In the genomic region with DNA sequence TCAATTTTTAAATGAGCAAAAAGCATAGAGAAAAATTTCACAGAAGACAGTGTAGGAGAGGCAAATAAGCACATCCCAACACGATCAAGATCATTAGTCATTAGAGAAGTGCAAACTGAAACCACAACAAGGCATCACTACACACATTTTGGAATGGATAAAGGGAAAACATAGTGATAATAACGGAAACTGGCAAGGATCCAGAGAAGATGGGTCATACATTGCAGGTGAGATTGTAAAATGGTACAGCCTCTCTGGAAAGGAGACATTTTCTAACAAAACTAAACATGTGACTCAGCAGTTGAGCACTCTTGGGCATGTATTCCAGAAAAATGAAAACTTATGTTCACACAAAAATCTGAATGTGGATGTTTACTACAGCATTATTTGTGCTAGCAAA, we compare ENCODE assay signal across 1 cellular context.
TF ChIP-seq lines count a peak whose summit lies in the region.

No MANE protein-coding gene starts in this region.

TF ChIP-seq in GM12878, 131 proteins besides CTCF, POLR2A, EP300 and RAD21:
- TF ChIP-seq, protein P1, sequence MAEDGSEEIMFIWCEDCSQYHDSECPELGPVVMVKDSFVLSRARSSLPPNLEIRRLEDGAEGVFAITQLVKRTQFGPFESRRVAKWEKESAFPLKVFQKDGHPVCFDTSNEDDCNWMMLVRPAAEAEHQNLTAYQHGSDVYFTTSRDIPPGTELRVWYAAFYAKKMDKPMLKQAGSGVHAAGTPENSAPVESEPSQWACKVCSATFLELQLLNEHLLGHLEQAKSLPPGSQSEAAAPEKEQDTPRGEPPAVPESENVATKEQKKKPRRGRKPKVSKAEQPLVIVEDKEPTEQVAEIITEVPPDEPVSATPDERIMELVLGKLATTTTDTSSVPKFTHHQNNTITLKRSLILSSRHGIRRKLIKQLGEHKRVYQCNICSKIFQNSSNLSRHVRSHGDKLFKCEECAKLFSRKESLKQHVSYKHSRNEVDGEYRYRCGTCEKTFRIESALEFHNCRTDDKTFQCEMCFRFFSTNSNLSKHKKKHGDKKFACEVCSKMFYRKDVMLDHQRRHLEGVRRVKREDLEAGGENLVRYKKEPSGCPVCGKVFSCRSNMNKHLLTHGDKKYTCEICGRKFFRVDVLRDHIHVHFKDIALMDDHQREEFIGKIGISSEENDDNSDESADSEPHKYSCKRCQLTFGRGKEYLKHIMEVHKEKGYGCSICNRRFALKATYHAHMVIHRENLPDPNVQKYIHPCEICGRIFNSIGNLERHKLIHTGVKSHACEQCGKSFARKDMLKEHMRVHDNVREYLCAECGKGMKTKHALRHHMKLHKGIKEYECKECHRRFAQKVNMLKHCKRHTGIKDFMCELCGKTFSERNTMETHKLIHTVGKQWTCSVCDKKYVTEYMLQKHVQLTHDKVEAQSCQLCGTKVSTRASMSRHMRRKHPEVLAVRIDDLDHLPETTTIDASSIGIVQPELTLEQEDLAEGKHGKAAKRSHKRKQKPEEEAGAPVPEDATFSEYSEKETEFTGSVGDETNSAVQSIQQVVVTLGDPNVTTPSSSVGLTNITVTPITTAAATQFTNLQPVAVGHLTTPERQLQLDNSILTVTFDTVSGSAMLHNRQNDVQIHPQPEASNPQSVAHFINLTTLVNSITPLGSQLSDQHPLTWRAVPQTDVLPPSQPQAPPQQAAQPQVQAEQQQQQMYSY (CRISPR knock-in tag; IDR thresholded peaks at IDR 0.05), result no peak
- TF ChIP-seq IKZF1 (conservative IDR thresholded peaks at IDR 0.05) (peak; percentile 29; the same call in 1 of the 2 replicates), MYB (IDR thresholded peaks at IDR 0.05; ENCODE audit: borderline replicate concordance, low read depth, low read length) (no peak), SUZ12 (IDR thresholded peaks at IDR 0.05; ENCODE audit: unreplicated experiment) (no peak), POU2F2 (IDR thresholded peaks at IDR 0.05; ENCODE audit: borderline replicate concordance, low read depth, low read length) (no peak), HDAC2 (IDR thresholded peaks at IDR 0.05) (no peak), JUNB (IDR thresholded peaks at IDR 0.05) (peak; percentile 60), HDGF (IDR thresholded peaks at IDR 0.05) (no peak), CREB1 (IDR thresholded peaks at IDR 0.05; ENCODE audit: low read depth) (no peak), RUNX3 (IDR thresholded peaks at IDR 0.05; ENCODE audit: low read length) (peak; percentile 79), RB1 (IDR thresholded peaks at IDR 0.05; ENCODE audit: borderline replicate concordance) (no peak), SIX5 (IDR thresholded peaks at IDR 0.05; ENCODE audit: low read depth, low read length, severe bottlenecking) (no peak), ETV6 (conservative IDR thresholded peaks at IDR 0.05 in 1 of 2, IDR thresholded peaks at IDR 0.05 in 1 of 2; ENCODE audit: borderline replicate concordance in 1 of 2, low read depth in 1 of 2) (no peak), NR2C1 (IDR thresholded peaks at IDR 0.05) (no peak), NFIC (IDR thresholded peaks at IDR 0.05; ENCODE audit: low read depth, low read length) (peak; percentile 30; the same call in 1 of the 2 replicates), FOS (IDR thresholded peaks at IDR 0.05; ENCODE audit: borderline replicate concordance, extremely low read depth, insufficient read length) (no peak), ZNF622 (IDR thresholded peaks at IDR 0.05) (no peak), EED (IDR thresholded peaks at IDR 0.05; ENCODE audit: low read depth) (peak; percentile 33; the same call in 1 of the 2 replicates)
- TF ChIP-seq, protein P2, sequence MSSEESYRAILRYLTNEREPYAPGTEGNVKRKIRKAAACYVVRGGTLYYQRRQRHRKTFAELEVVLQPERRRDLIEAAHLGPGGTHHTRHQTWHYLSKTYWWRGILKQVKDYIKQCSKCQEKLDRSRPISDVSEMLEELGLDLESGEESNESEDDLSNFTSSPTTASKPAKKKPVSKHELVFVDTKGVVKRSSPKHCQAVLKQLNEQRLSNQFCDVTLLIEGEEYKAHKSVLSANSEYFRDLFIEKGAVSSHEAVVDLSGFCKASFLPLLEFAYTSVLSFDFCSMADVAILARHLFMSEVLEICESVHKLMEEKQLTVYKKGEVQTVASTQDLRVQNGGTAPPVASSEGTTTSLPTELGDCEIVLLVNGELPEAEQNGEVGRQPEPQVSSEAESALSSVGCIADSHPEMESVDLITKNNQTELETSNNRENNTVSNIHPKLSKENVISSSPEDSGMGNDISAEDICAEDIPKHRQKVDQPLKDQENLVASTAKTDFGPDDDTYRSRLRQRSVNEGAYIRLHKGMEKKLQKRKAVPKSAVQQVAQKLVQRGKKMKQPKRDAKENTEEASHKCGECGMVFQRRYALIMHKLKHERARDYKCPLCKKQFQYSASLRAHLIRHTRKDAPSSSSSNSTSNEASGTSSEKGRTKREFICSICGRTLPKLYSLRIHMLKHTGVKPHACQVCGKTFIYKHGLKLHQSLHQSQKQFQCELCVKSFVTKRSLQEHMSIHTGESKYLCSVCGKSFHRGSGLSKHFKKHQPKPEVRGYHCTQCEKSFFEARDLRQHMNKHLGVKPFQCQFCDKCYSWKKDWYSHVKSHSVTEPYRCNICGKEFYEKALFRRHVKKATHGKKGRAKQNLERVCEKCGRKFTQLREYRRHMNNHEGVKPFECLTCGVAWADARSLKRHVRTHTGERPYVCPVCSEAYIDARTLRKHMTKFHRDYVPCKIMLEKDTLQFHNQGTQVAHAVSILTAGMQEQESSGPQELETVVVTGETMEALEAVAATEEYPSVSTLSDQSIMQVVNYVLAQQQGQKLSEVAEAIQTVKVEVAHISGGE (CRISPR knock-in tag; IDR thresholded peaks at IDR 0.05), result no peak
- TF ChIP-seq, protein P3, sequence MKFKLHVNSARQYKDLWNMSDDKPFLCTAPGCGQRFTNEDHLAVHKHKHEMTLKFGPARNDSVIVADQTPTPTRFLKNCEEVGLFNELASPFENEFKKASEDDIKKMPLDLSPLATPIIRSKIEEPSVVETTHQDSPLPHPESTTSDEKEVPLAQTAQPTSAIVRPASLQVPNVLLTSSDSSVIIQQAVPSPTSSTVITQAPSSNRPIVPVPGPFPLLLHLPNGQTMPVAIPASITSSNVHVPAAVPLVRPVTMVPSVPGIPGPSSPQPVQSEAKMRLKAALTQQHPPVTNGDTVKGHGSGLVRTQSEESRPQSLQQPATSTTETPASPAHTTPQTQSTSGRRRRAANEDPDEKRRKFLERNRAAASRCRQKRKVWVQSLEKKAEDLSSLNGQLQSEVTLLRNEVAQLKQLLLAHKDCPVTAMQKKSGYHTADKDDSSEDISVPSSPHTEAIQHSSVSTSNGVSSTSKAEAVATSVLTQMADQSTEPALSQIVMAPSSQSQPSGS (IDR thresholded peaks at IDR 0.05; ENCODE audit: low read length), result 0 out of 2 replicates have a peak, but pooled peaks have one; percentile 30
- TF ChIP-seq, protein P4, sequence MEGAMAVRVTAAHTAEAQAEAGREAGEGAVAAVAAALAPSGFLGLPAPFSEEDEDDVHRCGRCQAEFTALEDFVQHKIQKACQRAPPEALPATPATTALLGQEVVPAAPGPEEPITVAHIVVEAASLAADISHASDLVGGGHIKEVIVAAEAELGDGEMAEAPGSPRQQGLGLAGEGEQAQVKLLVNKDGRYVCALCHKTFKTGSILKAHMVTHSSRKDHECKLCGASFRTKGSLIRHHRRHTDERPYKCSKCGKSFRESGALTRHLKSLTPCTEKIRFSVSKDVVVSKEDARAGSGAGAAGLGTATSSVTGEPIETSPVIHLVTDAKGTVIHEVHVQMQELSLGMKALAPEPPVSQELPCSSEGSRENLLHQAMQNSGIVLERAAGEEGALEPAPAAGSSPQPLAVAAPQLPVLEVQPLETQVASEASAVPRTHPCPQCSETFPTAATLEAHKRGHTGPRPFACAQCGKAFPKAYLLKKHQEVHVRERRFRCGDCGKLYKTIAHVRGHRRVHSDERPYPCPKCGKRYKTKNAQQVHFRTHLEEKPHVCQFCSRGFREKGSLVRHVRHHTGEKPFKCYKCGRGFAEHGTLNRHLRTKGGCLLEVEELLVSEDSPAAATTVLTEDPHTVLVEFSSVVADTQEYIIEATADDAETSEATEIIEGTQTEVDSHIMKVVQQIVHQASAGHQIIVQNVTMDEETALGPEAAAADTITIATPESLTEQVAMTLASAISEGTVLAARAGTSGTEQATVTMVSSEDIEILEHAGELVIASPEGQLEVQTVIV (IDR thresholded peaks at IDR 0.05; ENCODE audit: borderline replicate concordance, partially characterized antibody), result no peak
- TF ChIP-seq, protein P5, sequence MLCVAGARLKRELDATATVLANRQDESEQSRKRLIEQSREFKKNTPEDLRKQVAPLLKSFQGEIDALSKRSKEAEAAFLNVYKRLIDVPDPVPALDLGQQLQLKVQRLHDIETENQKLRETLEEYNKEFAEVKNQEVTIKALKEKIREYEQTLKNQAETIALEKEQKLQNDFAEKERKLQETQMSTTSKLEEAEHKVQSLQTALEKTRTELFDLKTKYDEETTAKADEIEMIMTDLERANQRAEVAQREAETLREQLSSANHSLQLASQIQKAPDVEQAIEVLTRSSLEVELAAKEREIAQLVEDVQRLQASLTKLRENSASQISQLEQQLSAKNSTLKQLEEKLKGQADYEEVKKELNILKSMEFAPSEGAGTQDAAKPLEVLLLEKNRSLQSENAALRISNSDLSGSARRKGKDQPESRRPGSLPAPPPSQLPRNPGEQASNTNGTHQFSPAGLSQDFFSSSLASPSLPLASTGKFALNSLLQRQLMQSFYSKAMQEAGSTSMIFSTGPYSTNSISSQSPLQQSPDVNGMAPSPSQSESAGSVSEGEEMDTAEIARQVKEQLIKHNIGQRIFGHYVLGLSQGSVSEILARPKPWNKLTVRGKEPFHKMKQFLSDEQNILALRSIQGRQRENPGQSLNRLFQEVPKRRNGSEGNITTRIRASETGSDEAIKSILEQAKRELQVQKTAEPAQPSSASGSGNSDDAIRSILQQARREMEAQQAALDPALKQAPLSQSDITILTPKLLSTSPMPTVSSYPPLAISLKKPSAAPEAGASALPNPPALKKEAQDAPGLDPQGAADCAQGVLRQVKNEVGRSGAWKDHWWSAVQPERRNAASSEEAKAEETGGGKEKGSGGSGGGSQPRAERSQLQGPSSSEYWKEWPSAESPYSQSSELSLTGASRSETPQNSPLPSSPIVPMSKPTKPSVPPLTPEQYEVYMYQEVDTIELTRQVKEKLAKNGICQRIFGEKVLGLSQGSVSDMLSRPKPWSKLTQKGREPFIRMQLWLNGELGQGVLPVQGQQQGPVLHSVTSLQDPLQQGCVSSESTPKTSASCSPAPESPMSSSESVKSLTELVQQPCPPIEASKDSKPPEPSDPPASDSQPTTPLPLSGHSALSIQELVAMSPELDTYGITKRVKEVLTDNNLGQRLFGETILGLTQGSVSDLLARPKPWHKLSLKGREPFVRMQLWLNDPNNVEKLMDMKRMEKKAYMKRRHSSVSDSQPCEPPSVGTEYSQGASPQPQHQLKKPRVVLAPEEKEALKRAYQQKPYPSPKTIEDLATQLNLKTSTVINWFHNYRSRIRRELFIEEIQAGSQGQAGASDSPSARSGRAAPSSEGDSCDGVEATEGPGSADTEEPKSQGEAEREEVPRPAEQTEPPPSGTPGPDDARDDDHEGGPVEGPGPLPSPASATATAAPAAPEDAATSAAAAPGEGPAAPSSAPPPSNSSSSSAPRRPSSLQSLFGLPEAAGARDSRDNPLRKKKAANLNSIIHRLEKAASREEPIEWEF (IDR thresholded peaks at IDR 0.05; ENCODE audit: insufficient replicate concordance, low read depth, low read length), result no peak
TF ChIP-seq in GM12878: peak in this region for 6.
